28 cellular contexts compared by ENCODE assay signal in the genomic region with DNA sequence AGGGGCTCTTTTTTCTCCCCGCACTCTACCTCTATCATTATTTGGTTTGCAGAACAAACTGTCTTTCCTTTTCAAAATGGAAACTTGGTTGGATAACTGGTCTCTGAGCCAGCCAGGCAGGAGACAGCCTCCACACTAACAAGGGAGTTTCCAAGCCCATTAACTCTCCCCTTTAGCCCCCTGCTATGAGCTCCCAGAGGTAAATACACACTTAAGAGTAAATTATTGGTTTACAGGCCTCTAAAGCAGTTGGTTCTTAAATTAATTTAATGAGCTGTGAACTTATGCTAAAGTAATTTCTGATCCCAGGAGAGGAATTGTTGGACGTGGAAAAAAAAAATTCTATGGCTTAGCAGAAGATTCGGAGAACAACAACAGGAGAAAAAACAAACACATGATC. TPM values are rescaled to one million over a fixed set of nuclear protein-coding genes. Genes with fewer than 3 reads are reported as not detected.
DNase-seq lines count a peak whose midpoint lies in the region; ATAC-seq, FAIRE-seq and TF ChIP-seq lines count a peak whose summit lies in the region.
"Had no signal": no experiment of that assay in that cellular context is flagged by ENCODE, and none has a peak within 500 bp of the region (broad histone marks: within the 10 kb centered on the region; RNA-seq: fewer than 3 reads in every experiment).

No MANE protein-coding gene starts in this region.

- H3F3A ChIP-seq in GM23338 (replicated peaks; ENCODE audit: low read depth) = no peaks in the 10 kb centered on the region

- no peaks in the 10 kb centered on the region for H4K20me1 ChIP-seq in GM23338 (replicated peaks; ENCODE audit: insufficient read depth)

- H3K4me3 ChIP-seq in GM23338 = no peak overlapping the region
- H3K4me3 ChIP-seq in tibial nerve = no peak overlapping the region
- H3K4me3 ChIP-seq: gastroesophageal sphincter, lung, Peyer's patch, psoas muscle, sigmoid colon had no signal

- H3K27ac ChIP-seq in GM23338 (ENCODE audit: low read depth) = no peak overlapping the region
- H3K27ac ChIP-seq in tibial nerve = no peak overlapping the region
- H3K27ac ChIP-seq: gastroesophageal sphincter, Peyer's patch, psoas muscle, sigmoid colon had no signal

- H3K27ac Mint-ChIP-seq in GM23338 (no peak overlapping the region), nephron progenitor cell (peak overlapping the region; percentile 33)
- H3K27ac Mint-ChIP-seq: activated CD4-positive, alpha-beta T cell treated with anti-CD3 and anti-CD28 coated beads for 36 hours; activated naive CD4-positive, alpha-beta T cell treated with anti-CD3 and anti-CD28 coated beads, Interleukin-2, amount 50 U/mL, for 72 hours; naive thymus-derived CD4-positive, alpha-beta T cell had no signal

- H3K36me3 Mint-ChIP-seq in GM23338 (ENCODE audit: low read depth) (no peaks in the 10 kb centered on the region), nephron progenitor cell (ENCODE audit: low read depth) (no peaks in the 10 kb centered on the region)
- H3K36me3 Mint-ChIP-seq: naive thymus-derived CD4-positive, alpha-beta T cell had no signal

- H3K27me3 ChIP-seq in GM23338 (ENCODE audit: insufficient read depth) (no peaks in the 10 kb centered on the region), tibial nerve (no peaks in the 10 kb centered on the region)
- H3K27me3 ChIP-seq: gastroesophageal sphincter, Peyer's patch, sigmoid colon had no signal

- H3K9me3 Mint-ChIP-seq in GM23338 (no peaks in the 10 kb centered on the region), nephron progenitor cell (peaks cover 13% of the 10 kb centered on the region)
- H3K9me3 Mint-ChIP-seq: activated naive CD4-positive, alpha-beta T cell treated with anti-CD3 and anti-CD28 coated beads, Interleukin-2, amount 50 U/mL, for 72 hours had no signal

- TF ChIP-seq EP300 in tibial nerve (IDR thresholded peaks at IDR 0.05) = no peak

- DNase-seq in GM23338 (ENCODE audit: low spot score) = no peak
- DNase-seq in NCI-H1417 (lab: John Stamatoyannopoulos, UW) = peak; percentile 46 to 93 (median 73)
- peak; percentile 99 for DNase-seq in NCI-H69 (lab: John Stamatoyannopoulos, UW)
- DNase-seq in nephron progenitor cell = no peak
- no peak for DNase-seq in tibial nerve (ENCODE audit: low spot score in 2 of 2)
- no peak for DNase-seq in urothelium cell line (ENCODE audit: low spot score)
- DNase-seq: activated CD4-positive, alpha-beta T cell treated with anti-CD3 and anti-CD28 coated beads for 36 hours; activated effector memory CD4-positive, alpha-beta T cell treated with Interleukin-2 at 50 U/mL for 16 hours; amygdala; GF-D8; hippocampal formation; Karpas-422; naive thymus-derived CD4-positive, alpha-beta T cell; NCI-H524; occipital lobe; Peyer's patch; psoas muscle; sigmoid colon; stimulated activated CD4-positive, alpha-beta T cell treated with anti-CD3 and anti-CD28 coated beads, Interleukin-12 subunit alpha, Interleukin-12 subunit beta, amount 100 ng/mL, for 4 hours; stimulated activated CD4-positive, alpha-beta T cell treated with anti-CD3 and anti-CD28 coated beads, Interleukin-4, amount 100 ng/mL, for 1 hour; T-helper 9 cell; trophoblast cell had no signal

- H2AFZ ChIP-seq in GM23338 = no peak overlapping the region

- H3K4me1 Mint-ChIP-seq in GM23338 (peaks cover 19% of the 10 kb centered on the region; the same call in 2 of the 3 replicates), nephron progenitor cell (peaks cover 56% of the 10 kb centered on the region)
- H3K4me1 Mint-ChIP-seq: activated CD4-positive, alpha-beta T cell treated with anti-CD3 and anti-CD28 coated beads for 36 hours; naive thymus-derived CD4-positive, alpha-beta T cell had no signal

- TF ChIP-seq CTCF in GM23338 (conservative IDR thresholded peaks at IDR 0.05; ENCODE audit: low read depth in 2 of 2) (no peak), nephron progenitor cell (IDR thresholded peaks at IDR 0.05) (no peak), tibial nerve (IDR thresholded peaks at IDR 0.05) (no peak)

- no peaks in the 10 kb centered on the region for H3K27me3 Mint-ChIP-seq in GM23338 (ENCODE audit: insufficient read depth, low read depth, poor library complexity)
- H3K27me3 Mint-ChIP-seq in nephron progenitor cell (ENCODE audit: low read depth, poor library complexity) = peaks cover 9% of the 10 kb centered on the region

- FAIRE-seq in urothelium cell line (lab: Jason Lieb, UNC) = no peak
- FAIRE-seq: endothelial cell of umbilical vein had no signal

- no peak overlapping the region for H3K4me2 ChIP-seq in GM23338

- H3K4me1 ChIP-seq in GM23338 (ENCODE audit: insufficient read depth) (no peaks in the 10 kb centered on the region), tibial nerve (peaks cover 0 to 13% (median 0%) of the 10 kb centered on the region in 4 donors)
- H3K4me1 ChIP-seq: gastroesophageal sphincter, Peyer's patch, psoas muscle, sigmoid colon had no signal

- no peaks in the 10 kb centered on the region for H3K9me3 ChIP-seq in tibial nerve
- H3K9me3 ChIP-seq: gastroesophageal sphincter, Peyer's patch, psoas muscle, sigmoid colon had no signal

- H3K4me3 Mint-ChIP-seq in GM23338 (no peak overlapping the region), nephron progenitor cell (peak overlapping the region; percentile 28)
- H3K4me3 Mint-ChIP-seq: activated CD4-positive, alpha-beta T cell treated with anti-CD3 and anti-CD28 coated beads for 36 hours; naive thymus-derived CD4-positive, alpha-beta T cell had no signal

- no peaks in the 10 kb centered on the region for H3K9me2 ChIP-seq in GM23338 (ENCODE audit: insufficient read depth)

- ATAC-seq in GM23338 (peak; percentile 51), GM21515 (IDR thresholded peaks at IDR 0.05; ENCODE audit: unreplicated experiment) (no peak)
- ATAC-seq: activated CD4-positive, alpha-beta T cell treated with anti-CD3 and anti-CD28 coated beads for 36 hours; activated naive CD4-positive, alpha-beta T cell treated with anti-CD3 and anti-CD28 coated beads, Interleukin-2, amount 50 U/mL, for 72 hours; gastroesophageal sphincter; naive thymus-derived CD4-positive, alpha-beta T cell; psoas muscle had no signal

- H3K36me3 ChIP-seq in GM23338 (ENCODE audit: insufficient read depth) (no peaks in the 10 kb centered on the region), tibial nerve (no peaks in the 10 kb centered on the region)
- H3K36me3 ChIP-seq: gastroesophageal sphincter, Peyer's patch, sigmoid colon had no signal

- no peaks in the 10 kb centered on the region for H3K79me2 ChIP-seq in GM23338 (replicated peaks; ENCODE audit: insufficient read depth)

- no peak for TF ChIP-seq POLR2A in tibial nerve (IDR thresholded peaks at IDR 0.05)

- 68 to 82% methylated on average over 3 of the region's 3 CpGs for WGBS in tibial nerve, 2 donors

TF ChIP-seq in GM23338, 12 proteins besides CTCF, POLR2A, EP300 and RAD21 (continues in another document):
- no peak for TF ChIP-seq EZH2 (IDR thresholded peaks at IDR 0.05; ENCODE audit: low read depth, unreplicated experiment)
- TF ChIP-seq ZNF331 (CRISPR knock-in tag; IDR thresholded peaks at IDR 0.05; ENCODE audit: low read depth) = no peak
- no peak for TF ChIP-seq EZH2phosphoT487 (IDR thresholded peaks at IDR 0.05; ENCODE audit: unreplicated experiment)
- TF ChIP-seq JUNB (IDR thresholded peaks at IDR 0.05; ENCODE audit: unreplicated experiment) = no peak
- TF ChIP-seq REST (IDR thresholded peaks at IDR 0.05; ENCODE audit: unreplicated experiment) = no peak
- TF ChIP-seq ZNF114 (CRISPR knock-in tag; IDR thresholded peaks at IDR 0.05) = no peak

RNA-seq across cellular contexts. Expression of gene EPB41L4A, which starts 30.3 kb away (rescaled TPM):
- 3.4 and 6.0 TPM in 2 replicates for total RNA-seq in GM23338 (2014; rRNA removed; shearing (Covaris generic))
- 5.7 and 6.1 TPM in 2 replicates for polyA plus RNA-seq in GM23338 (2016; fragmentation: Nextera tagmentation; extraction: Ambion mirVana)
- 10 to 100 TPM; 10.6 to 38.1 (median 14.4) TPM for total RNA-seq in tibial nerve
- polyA plus RNA-seq: AG04450 had no signal

Comparison
In these comparisons a context has a peak if more than half of its experiments do, and no peak if none do; other contexts are left out.
1. DNase-seq: peak in NCI-H1417 (3 of 3) and NCI-H69 (single experiment); none in GM23338 (single experiment), nephron progenitor cell (single experiment), tibial nerve (0 of 2) and urothelium cell line (single experiment).